Comparison of ENCODE assay signal across 8 cellular contexts in genomic region chr9:105157178-105157583, GRCh38.
DNase-seq lines count a peak whose midpoint lies in the region; ATAC-seq and TF ChIP-seq lines count a peak whose summit lies in the region.

No MANE protein-coding gene starts in this region.

- H3K27me3 ChIP-seq in AG04450 (ENCODE audit: control insufficient read depth, insufficient read depth, low read length), result no peaks in the 10 kb centered on the region
- no peaks in the 10 kb centered on the region for H3K27me3 ChIP-seq in WERI-Rb-1 (ENCODE audit: insufficient read depth, low read depth, severe bottlenecking)

- peak; percentile 42 for DNase-seq in AG04450 (ENCODE audit: low read depth, low spot score)
- DNase-seq in GM04504 (ENCODE audit: low read depth), result peak; percentile 74
- peak; percentile 71 for DNase-seq in HFFc6
- DNase-seq in NCI-H1105 treated with DMSO at 0.1 percent for 48 hours (lab: John Stamatoyannopoulos, UW), result peak; percentile 70
- DNase-seq in WERI-Rb-1, result peak; percentile 86
- peak; percentile 84 for DNase-seq in fibroblast of mammary gland (ENCODE audit: low read depth)
- peak; percentile 15 for DNase-seq in natural killer cell
- DNase-seq in T-helper 2 cell treated with Interferon-gamma antibody and Interleukin-4, amounts not matched to agents 5 μg/mL and 100 μg/mL, for 36 hours (ENCODE audit: low spot score), result no peak

- no peaks in the 10 kb centered on the region for H3K36me3 ChIP-seq in WERI-Rb-1

- no peak overlapping the region for H3K4me3 ChIP-seq in AG04450 (ENCODE audit: low read depth, low read length)
- no peak overlapping the region for H3K4me3 ChIP-seq in WERI-Rb-1 (ENCODE audit: low read depth, low read length)
- no peak overlapping the region for H3K4me3 ChIP-seq in fibroblast of mammary gland (ENCODE audit: control insufficient read depth, low read depth, low read length)

- ATAC-seq in natural killer cell, result peak; percentile 46 to 76 (median 67)

- H3K4me3 Mint-ChIP-seq in HFFc6 (no peak overlapping the region), natural killer cell (no peak overlapping the region)
- H3K4me3 Mint-ChIP-seq in T-helper 2 cell treated with Interferon-gamma antibody and Interleukin-4, amounts not matched to agents 5 μg/mL and 100 μg/mL, for 36 hours, result no peak overlapping the region

- H3K27ac Mint-ChIP-seq in HFFc6, result no peak overlapping the region
- H3K27ac Mint-ChIP-seq in natural killer cell, result no peak overlapping the region
- no peak overlapping the region for H3K27ac Mint-ChIP-seq in T-helper 2 cell treated with Interferon-gamma antibody and Interleukin-4, amounts not matched to agents 5 μg/mL and 100 μg/mL, for 36 hours

- peaks cover 36% of the 10 kb centered on the region for H3K4me1 Mint-ChIP-seq in HFFc6 (ENCODE audit: low read depth)
- peaks cover 0 to under 1% of the 10 kb centered on the region in 2 donors for H3K4me1 Mint-ChIP-seq in natural killer cell
- H3K4me1 Mint-ChIP-seq in T-helper 2 cell treated with Interferon-gamma antibody and Interleukin-4, amounts not matched to agents 5 μg/mL and 100 μg/mL, for 36 hours (ENCODE audit: low read depth), result peaks cover 1% of the 10 kb centered on the region

- H3K36me3 Mint-ChIP-seq in HFFc6 (ENCODE audit: low read depth), result no peaks in the 10 kb centered on the region
- no peaks in the 10 kb centered on the region for H3K36me3 Mint-ChIP-seq in natural killer cell
- no peaks in the 10 kb centered on the region for H3K36me3 Mint-ChIP-seq in T-helper 2 cell treated with Interferon-gamma antibody and Interleukin-4, amounts not matched to agents 5 μg/mL and 100 μg/mL, for 36 hours (ENCODE audit: low read depth)

- H3K27me3 Mint-ChIP-seq in HFFc6 (ENCODE audit: insufficient read depth) (no peaks in the 10 kb centered on the region), natural killer cell (ENCODE audit: low read depth in 2 of 2) (peaks cover 6% of the 10 kb centered on the region in 2 donors)
- peaks cover 12% of the 10 kb centered on the region for H3K27me3 Mint-ChIP-seq in T-helper 2 cell treated with Interferon-gamma antibody and Interleukin-4, amounts not matched to agents 5 μg/mL and 100 μg/mL, for 36 hours (ENCODE audit: low read depth)

- CTCF ChIA-PET in AG04450 (lab: Charles Lee), result interaction anchor here (1.2 to 2.9 kb wide), 4 partner anchors 230 to 294 kb away, joined by 3 to 11 read pairs (median 5); no protein-coding TSS in a partner anchor

- TF ChIP-seq CTCF in AG04450 (IDR thresholded peaks at IDR 0.05; ENCODE audit: low read depth, low read length) (peak; percentile 46), HFFc6 (IDR thresholded peaks at IDR 0.05) (peak; percentile 79), WERI-Rb-1 (IDR thresholded peaks at IDR 0.05; ENCODE audit: low read depth, low read length) (peak; percentile 54; the same call in 1 of the 2 replicates), fibroblast of mammary gland (conservative IDR thresholded peaks at IDR 0.05; ENCODE audit: control insufficient read depth, insufficient read depth, low read depth, low read length) (peak; percentile 43), natural killer cell (IDR thresholded peaks at IDR 0.05) (peak; percentile 45)

- no peaks in the 10 kb centered on the region for H3K9me3 Mint-ChIP-seq in HFFc6
- H3K9me3 Mint-ChIP-seq in natural killer cell, result no peaks in the 10 kb centered on the region
- no peaks in the 10 kb centered on the region for H3K9me3 Mint-ChIP-seq in T-helper 2 cell treated with Interferon-gamma antibody and Interleukin-4, amounts not matched to agents 5 μg/mL and 100 μg/mL, for 36 hours

- H3K27ac ChIP-seq in AG04450 (ENCODE audit: low read depth, low read length) (no peak overlapping the region), WERI-Rb-1 (peak overlapping the region; percentile 34)

- H3K9me3 ChIP-seq in AG04450 (ENCODE audit: control insufficient read depth, insufficient read depth, low read length) (no peaks in the 10 kb centered on the region), WERI-Rb-1 (ENCODE audit: severe bottlenecking) (no peaks in the 10 kb centered on the region)

- intact Hi-C loops in natural killer cell (cut with micrococcal nuclease), result loop anchor here (1.0 to 2.0 kb wide), 3 partner anchors 230 to 294 kb away; no protein-coding TSS in a partner anchor

- POLR2A ChIA-PET in AG04450 (lab: Yijun Ruan, JAX), result interaction anchor here (0.5 kb wide), 1 partner anchor 163 kb away, joined by 4 read pairs; no protein-coding TSS in a partner anchor
